Comparison of ENCODE assay signal across 24 cellular contexts in genomic region chr6:165872311-165872710, GRCh38.
DNase-seq lines count a peak whose midpoint lies in the region; ATAC-seq and TF ChIP-seq lines count a peak whose summit lies in the region.
"Had no signal": no experiment of that assay in that cellular context is flagged by ENCODE, and none has a peak within 500 bp of the region (broad histone marks: within the 10 kb centered on the region; RNA-seq: fewer than 3 reads in every experiment).

No MANE protein-coding gene starts in this region.

- no peak for DNase-seq in Right ventricle myocardium inferior (ENCODE audit: missing footprints)
- DNase-seq in cardiac septum (ENCODE audit: low spot score) = no peak
- peak; percentile 47 for DNase-seq in coronary artery (ENCODE audit: low spot score)
- DNase-seq in globus pallidus (ENCODE audit: low spot score) = peak; percentile 31
- DNase-seq in neuronal stem cell (ENCODE audit: low spot score) = no peak
- DNase-seq in activated CD4-positive, alpha-beta memory T cell treated with anti-CD3 and anti-CD28 coated beads for 36 hours = no peak
- no peak for DNase-seq in NCI-H2107 treated with DMSO at 0.1 percent for 48 hours (lab: John Stamatoyannopoulos, UW; ENCODE audit: unreplicated experiment)
- DNase-seq: AML-193; Calu3; CD4-positive, alpha-beta memory T cell; DMS 273 treated with DMSO at 0.1 percent for 48 hours; DMS53; DND-41; EL; GM23248; H7; HFFc6; IMR-90 had no signal

- H3K9me3 ChIP-seq in neuronal stem cell (replicated peaks in 1 of 2; ENCODE audit: control insufficient read depth in 2 of 2, insufficient read depth in 1 of 2, low read depth in 1 of 2, low read length in 2 of 2) = no peaks in the 10 kb centered on the region

- H3K14ac ChIP-seq in neuronal stem cell (ENCODE audit: low read length) = no peak overlapping the region

- peaks cover 7% of the 10 kb centered on the region for H3K27me3 Mint-ChIP-seq in activated CD4-positive, alpha-beta memory T cell treated with anti-CD3 and anti-CD28 coated beads for 36 hours

- H3K23ac ChIP-seq in neuronal stem cell (ENCODE audit: low read depth, low read length, poor library complexity) = no peak overlapping the region

- ATAC-seq in Right ventricle myocardium inferior (peak; percentile 45), HG03159 (IDR thresholded peaks at IDR 0.05; ENCODE audit: unreplicated experiment) (no peak)
- ATAC-seq: GM12878, HCT116 had no signal

- no peak overlapping the region for H2BK12ac ChIP-seq in neuronal stem cell (ENCODE audit: low read length)

- H4K91ac ChIP-seq in neuronal stem cell (ENCODE audit: low read depth, low read length, poor library complexity) = no peak overlapping the region

- POLR2A ChIA-PET in activated CD4-positive, alpha-beta memory T cell treated with anti-CD3 and anti-CD28 coated beads for 36 hours (lab: Charles Lee) = no interaction called here

- H2AK5ac ChIP-seq in neuronal stem cell (ENCODE audit: low read depth, low read length) = no peak overlapping the region

- H2BK15ac ChIP-seq in neuronal stem cell (ENCODE audit: low read length) = no peak overlapping the region

- peak overlapping the region; percentile 66 for H2AFZ ChIP-seq in neuronal stem cell (ENCODE audit: low read length)
- H2AFZ ChIP-seq: GM23248 had no signal

- CTCF ChIA-PET in activated CD4-positive, alpha-beta memory T cell treated with anti-CD3 and anti-CD28 coated beads for 36 hours (lab: Charles Lee) = no interaction called here

- H3K27ac Mint-ChIP-seq in activated CD4-positive, alpha-beta memory T cell treated with anti-CD3 and anti-CD28 coated beads for 36 hours = no peak overlapping the region
- H3K27ac Mint-ChIP-seq: CD4-positive, alpha-beta memory T cell; HFFc6 had no signal

- H3K4me1 Mint-ChIP-seq in activated CD4-positive, alpha-beta memory T cell treated with anti-CD3 and anti-CD28 coated beads for 36 hours (ENCODE audit: low read depth) = no peaks in the 10 kb centered on the region
- H3K4me1 Mint-ChIP-seq: CD4-positive, alpha-beta memory T cell had no signal

- H3K4me3 ChIP-seq in coronary artery = no peak overlapping the region
- no peak overlapping the region for H3K4me3 ChIP-seq in neuronal stem cell (ENCODE audit: low read length in 2 of 2)
- H3K4me3 ChIP-seq: A549, GM12878, GM23248 had no signal

- peaks cover 0 to 4% of the 10 kb centered on the region in 2 donors for H3K4me1 ChIP-seq in neuronal stem cell (ENCODE audit: control insufficient read depth in 2 of 2, insufficient read depth in 1 of 2, low read depth in 1 of 2, low read length in 2 of 2)
- H3K4me1 ChIP-seq: A549 had no signal

- H3K4me3 Mint-ChIP-seq in activated CD4-positive, alpha-beta memory T cell treated with anti-CD3 and anti-CD28 coated beads for 36 hours = no peak overlapping the region
- H3K4me3 Mint-ChIP-seq: CD4-positive, alpha-beta memory T cell; HFFc6 had no signal

- H3K27ac ChIP-seq in coronary artery = no peak overlapping the region
- no peak overlapping the region for H3K27ac ChIP-seq in neuronal stem cell (replicated peaks; ENCODE audit: low read length)
- H3K27ac ChIP-seq: 22Rv1, A549, C4-2B, GM23248 had no signal

- H3K9me3 Mint-ChIP-seq in activated CD4-positive, alpha-beta memory T cell treated with anti-CD3 and anti-CD28 coated beads for 36 hours = peaks cover 14% of the 10 kb centered on the region

- H3K18ac ChIP-seq in neuronal stem cell (ENCODE audit: low read length) = no peak overlapping the region

- no peaks in the 10 kb centered on the region for H3K36me3 ChIP-seq in neuronal stem cell (replicated peaks in 1 of 2; ENCODE audit: control insufficient read depth in 2 of 2, insufficient read depth in 2 of 2, low read length in 2 of 2)

- no peak overlapping the region for H2BK5ac ChIP-seq in neuronal stem cell (ENCODE audit: low read length)

- H2BK120ac ChIP-seq in neuronal stem cell (ENCODE audit: low read depth, low read length) = no peak overlapping the region

- TF ChIP-seq CTCF in coronary artery (IDR thresholded peaks at IDR 0.05) = no peak

- WGBS in neuronal stem cell (ENCODE audit: extremely low coverage in 2 of 2, insufficient read length in 2 of 2, insufficient replicate concordance in 1 of 2), 2 donors = no CpG with 5 or more reads among the region's 3 CpGs

- no peak overlapping the region for H3K4me2 ChIP-seq in neuronal stem cell (ENCODE audit: insufficient read depth, low read length, poor library complexity, severe bottlenecking)
- H3K4me2 ChIP-seq: A549 had no signal

- H3K27me3 ChIP-seq in neuronal stem cell (ENCODE audit: control insufficient read depth in 3 of 3, insufficient read depth in 3 of 3, low read depth in 1 of 3, low read length in 3 of 3) = peaks cover 0 to 4% (median 0%) of the 10 kb centered on the region in 3 experiments

- H3K79me1 ChIP-seq in neuronal stem cell (ENCODE audit: low read depth, low read length) = no peaks in the 10 kb centered on the region

- H3K9ac ChIP-seq in neuronal stem cell (ENCODE audit: low read depth, low read length, poor library complexity) = no peak overlapping the region
- H3K9ac ChIP-seq: GM23248 had no signal

- peaks cover 2% of the 10 kb centered on the region for H3K36me3 Mint-ChIP-seq in activated CD4-positive, alpha-beta memory T cell treated with anti-CD3 and anti-CD28 coated beads for 36 hours
- H3K36me3 Mint-ChIP-seq: CD4-positive, alpha-beta memory T cell had no signal

- no peak overlapping the region for H3K4ac ChIP-seq in neuronal stem cell (ENCODE audit: low read length)

- intact Hi-C loops in Right ventricle myocardium inferior (cut with DNase I) (no loop called here), cardiac septum (cut with DNase I) (no loop called here)
- intact Hi-C loops in activated CD4-positive, alpha-beta memory T cell treated with anti-CD3 and anti-CD28 coated beads for 36 hours (cut with micrococcal nuclease) = no loop called here

- no peak overlapping the region for H4K8ac ChIP-seq in neuronal stem cell (ENCODE audit: low read depth, low read length)

Comparison
In these comparisons a context has a peak if more than half of its experiments do, and no peak if none do; other contexts are left out.
1. DNase-seq: peak in coronary artery (single experiment) and globus pallidus (single experiment); none in Right ventricle myocardium inferior (single experiment), cardiac septum (single experiment), neuronal stem cell (single experiment), activated CD4-positive, alpha-beta memory T cell treated with anti-CD3 and anti-CD28 coated beads for 36 hours (single experiment) and NCI-H2107 treated with DMSO at 0.1 percent for 48 hours (single experiment).